Comparison of ENCODE assay signal across 14 cellular contexts in the genomic region with DNA sequence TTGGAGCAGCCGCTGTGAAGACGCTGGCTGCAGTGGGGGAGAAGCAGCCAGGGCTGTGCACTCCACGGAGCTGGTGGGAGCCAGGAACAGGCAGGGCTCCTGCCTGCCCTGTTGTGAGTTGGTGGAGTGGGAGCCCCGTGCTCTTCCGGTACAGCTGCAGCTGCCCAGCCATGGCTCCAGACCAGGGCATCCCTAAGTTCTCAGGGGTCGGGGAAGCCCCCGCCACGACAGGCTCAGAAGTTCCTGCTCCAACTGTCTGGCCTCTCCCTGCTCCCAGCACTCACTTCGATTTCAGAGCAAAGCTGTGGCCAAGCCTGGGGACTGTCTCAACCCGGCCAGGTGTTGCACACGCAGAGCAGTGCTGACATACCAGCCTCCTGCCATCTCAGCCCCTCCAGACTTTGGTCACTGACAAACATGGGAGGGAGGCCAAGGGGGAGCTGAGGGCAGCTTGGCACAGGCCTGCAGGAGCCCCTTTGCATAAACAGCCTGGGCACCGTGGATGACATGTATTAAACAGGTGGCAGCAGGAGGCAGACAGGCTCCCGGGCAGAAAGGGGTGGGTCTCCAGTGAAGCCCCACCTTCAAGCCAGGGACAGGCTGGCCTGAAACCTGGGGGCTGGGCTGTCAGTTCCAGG. TPM values are rescaled to one million over a fixed set of nuclear protein-coding genes. Genes with fewer than 3 reads are reported as not detected.
DNase-seq lines count a peak whose midpoint lies in the region; TF ChIP-seq lines count a peak whose summit lies in the region.
"Had no signal": no experiment of that assay in that cellular context is flagged by ENCODE, and none has a peak within 500 bp of the region (broad histone marks: within the 10 kb centered on the region; RNA-seq: fewer than 3 reads in every experiment).

No MANE protein-coding gene starts in this region.

- H3K18ac ChIP-seq in mesendoderm (ENCODE audit: low read length), result no peak overlapping the region

- H2BK120ac ChIP-seq in mesendoderm (ENCODE audit: low read depth, low read length), result no peak overlapping the region

- H2BK15ac ChIP-seq in mesendoderm (replicated peaks; ENCODE audit: low read depth), result no peak overlapping the region

- H4K20me1 ChIP-seq in BLaER1 treated with 17β-estradiol and CSF1 and Interleukin-3, amounts not matched to agents 10 nM and 100 nM, result no peaks in the 10 kb centered on the region

- intact Hi-C loops in spleen (cut with DNase I; ENCODE audit: low total_unique reads), result no loop called here
- intact Hi-C loops in cardiac septum (cut with DNase I), result no loop called here
- intact Hi-C loops in colonic mucosa (cut with DNase I), result no loop called here

- H3K4ac ChIP-seq in mesendoderm (ENCODE audit: low read depth, low read length), result no peak overlapping the region

- WGBS in mesendoderm (ENCODE audit: extremely low coverage, insufficient coverage, low lambda C conversion rate), result no CpG with 5 or more reads among the region's 13 CpGs
- 65 to 74% (median 67%) methylated on average over 11 to 13 of the region's 13 CpGs for WGBS in spleen, 5 donors

- CTCF ChIA-PET in HEK293 (lab: Yijun Ruan, JAX), result interaction anchor here (0.7 to 1.0 kb wide), 2 partner anchors 10 kb away, joined by 3 to 5 read pairs; no protein-coding TSS in a partner anchor

- TF ChIP-seq POLR2A in spleen (IDR thresholded peaks at IDR 0.05), result no peak

- no peaks in the 10 kb centered on the region for H3K79me1 ChIP-seq in mesendoderm (ENCODE audit: low read length)

- H3K27ac ChIP-seq in BLaER1 treated with 17β-estradiol and CSF1 and Interleukin-3, amounts not matched to agents 10 nM and 100 nM, result 0 out of 22 replicates have a peak overlapping the region, but pooled peaks of 1 of the 11 experiments have one; percentile 5
- no peak overlapping the region for H3K27ac ChIP-seq in HEK293 (ENCODE audit: extremely low read depth, low read depth, low read length)
- peak overlapping the region; percentile 70 for H3K27ac ChIP-seq in SJCRH30
- no peak overlapping the region for H3K27ac ChIP-seq in mesendoderm (ENCODE audit: low read depth, low read length)
- no peak overlapping the region for H3K27ac ChIP-seq in spleen
- H3K27ac ChIP-seq in colonic mucosa, result no peak overlapping the region
- H3K27ac ChIP-seq: C4-2B, SK-N-MC had no signal

- no peak overlapping the region for H2BK5ac ChIP-seq in mesendoderm (ENCODE audit: low read length)

- no peaks in the 10 kb centered on the region for H3K79me2 ChIP-seq in mesendoderm (ENCODE audit: control insufficient read depth, insufficient read depth, low read length)

- H3K4me2 ChIP-seq in BLaER1 treated with 17β-estradiol and CSF1 and Interleukin-3, amounts not matched to agents 10 nM and 100 nM, result peak overlapping the region in 8 of 11 experiments; percentile 4 to 36 (median 16); a peak in 8 of 22 replicates
- H3K4me2 ChIP-seq in mesendoderm (ENCODE audit: low read length), result no peak overlapping the region

- DNase-seq in SJCRH30 (peak; percentile 74 to 81), mesendoderm (peak; percentile 21), spleen (no peak), cardiac septum (ENCODE audit: low spot score) (no peak), NCI-H128 (lab: John Stamatoyannopoulos, UW; ENCODE audit: unreplicated experiment) (no peak), colonic mucosa (no peak)
- DNase-seq: anterior cingulate cortex; KBM-7; NCI-H1930; stimulated activated CD4-positive, alpha-beta T cell treated with anti-CD3 and anti-CD28 coated beads, Interleukin-15, amount 100 ng/mL, for 24 hours had no signal

- H3K9me3 ChIP-seq in BLaER1 treated with 17β-estradiol and CSF1 and Interleukin-3, amounts not matched to agents 10 nM and 100 nM (replicated peaks in 1 of 11), result peaks cover 5 to 18% (median 8%) of the 10 kb centered on the region in 11 experiments; a peak in 21 of 22 replicates
- no peaks in the 10 kb centered on the region for H3K9me3 ChIP-seq in HEK293 (ENCODE audit: control insufficient read depth, insufficient read depth, low read depth, low read length)
- no peaks in the 10 kb centered on the region for H3K9me3 ChIP-seq in SJCRH30 (replicated peaks)
- H3K9me3 ChIP-seq in spleen, result peaks cover 0 to under 1% (median 0%) of the 10 kb centered on the region in 8 donors
- no peaks in the 10 kb centered on the region for H3K9me3 ChIP-seq in colonic mucosa

- H3K27me3 ChIP-seq in BLaER1 treated with 17β-estradiol and CSF1 and Interleukin-3, amounts not matched to agents 10 nM and 100 nM, result no peaks in the 10 kb centered on the region
- H3K27me3 ChIP-seq in SJCRH30, result no peaks in the 10 kb centered on the region
- no peaks in the 10 kb centered on the region for H3K27me3 ChIP-seq in mesendoderm (ENCODE audit: insufficient read depth, low read length, poor library complexity)
- peaks cover 0 to 4% (median 0%) of the 10 kb centered on the region in 7 donors for H3K27me3 ChIP-seq in spleen (replicated peaks in 1 of 7)
- no peaks in the 10 kb centered on the region for H3K27me3 ChIP-seq in colonic mucosa

- H3K36me3 ChIP-seq in BLaER1 treated with 17β-estradiol and CSF1 and Interleukin-3, amounts not matched to agents 10 nM and 100 nM, result no peaks in the 10 kb centered on the region
- H3K36me3 ChIP-seq in HEK293 (ENCODE audit: control insufficient read depth in 2 of 2, insufficient read depth in 1 of 2, low read length in 2 of 2) (no peaks in the 10 kb centered on the region), SJCRH30 (no peaks in the 10 kb centered on the region), mesendoderm (ENCODE audit: control insufficient read depth, insufficient read depth, low read length) (no peaks in the 10 kb centered on the region), spleen (no peaks in the 10 kb centered on the region), colonic mucosa (no peaks in the 10 kb centered on the region)

- no peak overlapping the region for H3K4me3 ChIP-seq in BLaER1 treated with 17β-estradiol and CSF1 and Interleukin-3, amounts not matched to agents 10 nM and 100 nM
- H3K4me3 ChIP-seq in HEK293 (ENCODE audit: low read depth, low read length), result no peak overlapping the region
- peak overlapping the region; percentile 41 for H3K4me3 ChIP-seq in SJCRH30
- no peak overlapping the region for H3K4me3 ChIP-seq in mesendoderm (ENCODE audit: low read length)
- H3K4me3 ChIP-seq in spleen, result no peak overlapping the region
- H3K4me3 ChIP-seq in colonic mucosa, result no peak overlapping the region
- H3K4me3 ChIP-seq: SK-N-MC had no signal

- H3K4me1 ChIP-seq in BLaER1 treated with 17β-estradiol and CSF1 and Interleukin-3, amounts not matched to agents 10 nM and 100 nM, result peaks cover 0 to 28% (median 19%) of the 10 kb centered on the region in 10 experiments; a peak in 13 of 20 replicates
- no peaks in the 10 kb centered on the region for H3K4me1 ChIP-seq in HEK293 (ENCODE audit: control insufficient read depth, insufficient read depth, low read length)
- H3K4me1 ChIP-seq in SJCRH30, result peaks cover 12% of the 10 kb centered on the region; the same call in 1 of the 2 replicates
- no peaks in the 10 kb centered on the region for H3K4me1 ChIP-seq in mesendoderm (ENCODE audit: control insufficient read depth, low read depth, low read length)
- no peaks in the 10 kb centered on the region for H3K4me1 ChIP-seq in spleen
- no peaks in the 10 kb centered on the region for H3K4me1 ChIP-seq in colonic mucosa

- POLR2A ChIA-PET in HEK293 (lab: Yijun Ruan, JAX), result no interaction called here

- no peak overlapping the region for H3K23ac ChIP-seq in mesendoderm (ENCODE audit: low read length)

- TF ChIP-seq CTCF in HEK293 (tag by site-specific recombination; IDR thresholded peaks at IDR 0.05) (no peak), spleen (IDR thresholded peaks at IDR 0.05 in 8 of 11, conservative IDR thresholded peaks at IDR 0.05 in 3 of 11) (no peak), colonic mucosa (IDR thresholded peaks at IDR 0.05) (no peak)

- no peak overlapping the region for H4K5ac ChIP-seq in mesendoderm (ENCODE audit: low read length)

- peak overlapping the region in 1 of 11 experiments; percentile 14; a peak in 1 of 22 replicates for H3K9ac ChIP-seq in BLaER1 treated with 17β-estradiol and CSF1 and Interleukin-3, amounts not matched to agents 10 nM and 100 nM
- H3K9ac ChIP-seq in mesendoderm (ENCODE audit: low read length) (no peak overlapping the region), colonic mucosa (ENCODE audit: low read depth in 2 of 2, low read length in 2 of 2) (no peak overlapping the region)

- H2AK5ac ChIP-seq in mesendoderm (ENCODE audit: low read length), result no peak overlapping the region

- peak overlapping the region; percentile 34 for H3K56ac ChIP-seq in mesendoderm (ENCODE audit: low read length)

- H4K8ac ChIP-seq in mesendoderm (ENCODE audit: low read depth, low read length), result no peak overlapping the region

TF ChIP-seq in HEK293, 187 proteins besides CTCF, POLR2A, EP300 and RAD21:
- peak; percentile 56; the same call in 1 of the 2 replicates for TF ChIP-seq ZBTB20 (tag by site-specific recombination; IDR thresholded peaks at IDR 0.05)
- TF ChIP-seq MZF1 (tag by site-specific recombination; IDR thresholded peaks at IDR 0.05; ENCODE audit: borderline replicate concordance), result no peak
- no peak for TF ChIP-seq ZNF560 (tag by site-specific recombination; IDR thresholded peaks at IDR 0.05; ENCODE audit: borderline replicate concordance)
- TF ChIP-seq ZNF37A (tag by site-specific recombination; IDR thresholded peaks at IDR 0.05), result no peak
- no peak for TF ChIP-seq ZFP3 (tag by site-specific recombination; IDR thresholded peaks at IDR 0.05; ENCODE audit: low read depth)

RNA-seq across cellular contexts. Expression of gene KDM8, which starts 13.9 kb away (rescaled TPM):
- 4.3 and 4.9 TPM in 2 replicates for total RNA-seq in SJCRH30 (2014; rRNA removed; shearing (Covaris generic))
- polyA plus RNA-seq in mesendoderm (2013, experiment 1 of 2), result 5.4 TPM
- polyA plus RNA-seq in mesendoderm (2013, experiment 2 of 2), result 4.7 TPM
- total RNA-seq in spleen, result 10 to 100 TPM in 3 of 7 donors, 1 to 10 TPM in 4; 8.3 to 14.7 (median 9.8) TPM
- 10 to 100 TPM in 1 of 3 donors, 1 to 10 TPM in 2; 5.2 to 10.6 (median 7.4) TPM for polyA plus RNA-seq in spleen
- 3.0 TPM for total RNA-seq in cardiac septum
- 1 to 10 TPM; 5.2 to 7.1 TPM for total RNA-seq in colonic mucosa

Comparison
In these comparisons a context has a peak if more than half of its experiments do, and no peak if none do; other contexts are left out.
1. DNase-seq: peak in SJCRH30 (2 of 2) and mesendoderm (single experiment); none in spleen (single experiment), cardiac septum (single experiment), NCI-H128 (single experiment) and colonic mucosa (single experiment).